10 cellular contexts compared by ENCODE assay signal in genomic region chr21:46056450-46056903, GRCh38. TPM values are rescaled to one million over a fixed set of nuclear protein-coding genes. Genes with fewer than 3 reads are reported as not detected.
A peak's percentile ranks its signal among the peaks of the same experiment; 100 is the strongest.
DNase-seq lines count a peak whose midpoint lies in the region; ATAC-seq and TF ChIP-seq lines count a peak whose summit lies in the region.
"Had no signal": no experiment of that assay in that cellular context is flagged by ENCODE, and none has a peak within 500 bp of the region (broad histone marks: within the 10 kb centered on the region; RNA-seq: fewer than 3 reads in every experiment).

No MANE protein-coding gene starts in this region.

- peak overlapping the region; percentile 63 for H3K4me2 ChIP-seq in fibroblast of lung (ENCODE audit: extremely low read depth, insufficient read depth, low read length)

- POLR2A ChIA-PET in activated CD4-positive, alpha-beta T cell treated with anti-CD3 and anti-CD28 coated beads for 36 hours (lab: Charles Lee): no interaction called here

- H3K4me1 Mint-ChIP-seq in activated CD4-positive, alpha-beta T cell treated with anti-CD3 and anti-CD28 coated beads for 36 hours: peaks cover 32% of the 10 kb centered on the region
- peaks cover 44% of the 10 kb centered on the region for H3K4me1 Mint-ChIP-seq in nephron

- no peak overlapping the region for H3K4me3 Mint-ChIP-seq in activated CD4-positive, alpha-beta T cell treated with anti-CD3 and anti-CD28 coated beads for 36 hours
- H3K4me3 Mint-ChIP-seq in nephron: peak overlapping the region in 1 of 3 experiments; percentile 24
- H3K4me3 Mint-ChIP-seq: activated CD4-positive, alpha-beta memory T cell treated with anti-CD3 and anti-CD28 coated beads, Interleukin-2, amount 10 ng/mL, durations not matched to agents 7 days and 5 days had no signal

- DNase-seq in activated CD4-positive, alpha-beta T cell treated with anti-CD3 and anti-CD28 coated beads for 36 hours: peak; percentile 36
- DNase-seq in activated CD4-positive, alpha-beta T cell treated with anti-CD3 and anti-CD28 coated beads, Interleukin-2, amount 50 U/mL, for 4 hours: no peak
- DNase-seq in fibroblast of lung (ENCODE audit: low read depth in 2 of 2): peak; percentile 93 to 98
- no peak for DNase-seq in activated CD4-positive, alpha-beta T cell treated with anti-CD3 and anti-CD28 coated beads for 4 hours
- DNase-seq: activated CD4-positive, alpha-beta memory T cell treated with anti-CD3 and anti-CD28 coated beads, Interleukin-2, amount 10 ng/mL, durations not matched to agents 7 days and 5 days had no signal

- no peaks in the 10 kb centered on the region for H3K36me3 Mint-ChIP-seq in activated CD4-positive, alpha-beta T cell treated with anti-CD3 and anti-CD28 coated beads for 36 hours (ENCODE audit: low read depth)
- H3K36me3 Mint-ChIP-seq in nephron (ENCODE audit: low read depth): peaks cover 1% of the 10 kb centered on the region

- H3K27ac ChIP-seq in fibroblast of lung (ENCODE audit: insufficient read depth, low read length) (peak overlapping the region; percentile 94), urinary bladder (ENCODE audit: low read depth) (peak overlapping the region; percentile 74)
- H3K27ac ChIP-seq: 22Rv1 had no signal

- no peak overlapping the region for H2AFZ ChIP-seq in fibroblast of lung (ENCODE audit: low read length)

- H3K9me3 ChIP-seq in fibroblast of lung (ENCODE audit: control insufficient read depth, insufficient read depth, low read depth, low read length): no peaks in the 10 kb centered on the region

- H3K79me2 ChIP-seq in fibroblast of lung (ENCODE audit: control insufficient read depth, insufficient read depth, low read length): no peaks in the 10 kb centered on the region

- no peak overlapping the region for H3K27ac Mint-ChIP-seq in activated CD4-positive, alpha-beta T cell treated with anti-CD3 and anti-CD28 coated beads for 36 hours
- H3K27ac Mint-ChIP-seq in nephron: peak overlapping the region; percentile 82 to 98 (median 92)
- H3K27ac Mint-ChIP-seq: activated CD4-positive, alpha-beta memory T cell treated with anti-CD3 and anti-CD28 coated beads, Interleukin-2, amount 10 ng/mL, durations not matched to agents 7 days and 5 days had no signal

- CTCF ChIA-PET in activated CD4-positive, alpha-beta T cell treated with anti-CD3 and anti-CD28 coated beads for 36 hours (lab: Charles Lee): interaction anchor here (0.8 kb wide), 1 partner anchor 8 kb away, joined by 3 read pairs; no protein-coding TSS in a partner anchor

- peaks cover 47% of the 10 kb centered on the region for H3K4me1 ChIP-seq in fibroblast of lung (ENCODE audit: control insufficient read depth, extremely low read depth, insufficient read depth, low read length)
- peaks cover 3% of the 10 kb centered on the region for H3K4me1 ChIP-seq in urinary bladder (ENCODE audit: insufficient read depth)

- peak overlapping the region; percentile 65 for H3K9ac ChIP-seq in fibroblast of lung (ENCODE audit: insufficient read depth, low read length)

- no peak for ATAC-seq in activated CD4-positive, alpha-beta T cell treated with anti-CD3 and anti-CD28 coated beads for 36 hours
- ATAC-seq in HG02885 (IDR thresholded peaks at IDR 0.05; ENCODE audit: poor library complexity, unreplicated experiment): no peak
- no peak for ATAC-seq in HG03521 (IDR thresholded peaks at IDR 0.05; ENCODE audit: unreplicated experiment)

- peaks cover 25% of the 10 kb centered on the region for H3K27me3 Mint-ChIP-seq in activated CD4-positive, alpha-beta T cell treated with anti-CD3 and anti-CD28 coated beads for 36 hours
- peaks cover 10% of the 10 kb centered on the region for H3K27me3 Mint-ChIP-seq in nephron (ENCODE audit: low read depth)

- no peaks in the 10 kb centered on the region for H3K27me3 ChIP-seq in fibroblast of lung (ENCODE audit: control insufficient read depth, insufficient read depth, low read length)

- TF ChIP-seq CTCF in fibroblast of lung (conservative IDR thresholded peaks at IDR 0.05 in 1 of 2, IDR thresholded peaks at IDR 0.05 in 1 of 2; ENCODE audit: low read depth in 1 of 2, low read length in 2 of 2) (no peak), nephron (IDR thresholded peaks at IDR 0.05; ENCODE audit: unreplicated experiment in 3 of 3) (no peak)

- peak overlapping the region in 2 of 4 experiments; percentile 17 to 33 for H3K4me3 ChIP-seq in fibroblast of lung (replicated peaks in 1 of 4; ENCODE audit: control extremely low read depth in 1 of 4, insufficient read depth in 1 of 4, low read depth in 3 of 4, low read length in 4 of 4)
- no peak overlapping the region for H3K4me3 ChIP-seq in urinary bladder (ENCODE audit: low read depth, low read length)

- H4K20me1 ChIP-seq in fibroblast of lung (ENCODE audit: control insufficient read depth, extremely low read depth, insufficient read depth, low read length): no peaks in the 10 kb centered on the region

- H3K36me3 ChIP-seq in fibroblast of lung (ENCODE audit: control insufficient read depth, insufficient read depth, low read length): no peaks in the 10 kb centered on the region
- no peaks in the 10 kb centered on the region for H3K36me3 ChIP-seq in urinary bladder (ENCODE audit: insufficient read depth)

- peaks cover 5% of the 10 kb centered on the region for H3K9me3 Mint-ChIP-seq in activated CD4-positive, alpha-beta T cell treated with anti-CD3 and anti-CD28 coated beads for 36 hours (ENCODE audit: low read depth)
- H3K9me3 Mint-ChIP-seq in nephron: peaks cover 15% of the 10 kb centered on the region

- intact Hi-C loops in activated CD4-positive, alpha-beta T cell treated with anti-CD3 and anti-CD28 coated beads for 36 hours (cut with DNase I, micrococcal nuclease): no loop called here

- WGBS in urinary bladder: 23% methylated on average over 26 of the region's 26 CpGs

RNA-seq across cellular contexts. Expression of gene COL6A2, which starts 41.4 kb away (rescaled TPM):
- 1 to 10 TPM; 3.3 to 3.4 TPM for total RNA-seq in activated CD4-positive, alpha-beta T cell treated with anti-CD3 and anti-CD28 coated beads for 36 hours
- 782 and 928 TPM in 2 replicates for total RNA-seq in fibroblast of lung
- polyA plus RNA-seq in fibroblast of lung: 346 and 702 TPM in 2 replicates
- 857 and 2,080 TPM in 2 replicates for polyA plus RNA-seq in fibroblast of lung (2012)
- 367 and 1,367 TPM in 2 replicates for polyA minus RNA-seq in fibroblast of lung (ENCODE audit: low replicate concordance)
- 1,109 TPM for total RNA-seq in urinary bladder
- 1,471 TPM for polyA plus RNA-seq in urinary bladder

Comparison
In these comparisons a context has a peak if more than half of its experiments do, and no peak if none do; other contexts are left out.
1. DNase-seq: peak in activated CD4-positive, alpha-beta T cell treated with anti-CD3 and anti-CD28 coated beads for 36 hours (single experiment) and fibroblast of lung (2 of 2); none in activated CD4-positive, alpha-beta T cell treated with anti-CD3 and anti-CD28 coated beads, Interleukin-2, amount 50 U/mL, for 4 hours (0 of 2) and activated CD4-positive, alpha-beta T cell treated with anti-CD3 and anti-CD28 coated beads for 4 hours (0 of 2).
2. RNA of gene COL6A2, which starts 41.4 kb away (total RNA-seq): 1,109 TPM in urinary bladder (single experiment) and 782 to 928 TPM in fibroblast of lung; 3.3 to 3.4 TPM in activated CD4-positive, alpha-beta T cell treated with anti-CD3 and anti-CD28 coated beads for 36 hours; every median in the first group is over 100 times any median in the second.